ENCODE assay signal across 21 cellular contexts in the genomic region with DNA sequence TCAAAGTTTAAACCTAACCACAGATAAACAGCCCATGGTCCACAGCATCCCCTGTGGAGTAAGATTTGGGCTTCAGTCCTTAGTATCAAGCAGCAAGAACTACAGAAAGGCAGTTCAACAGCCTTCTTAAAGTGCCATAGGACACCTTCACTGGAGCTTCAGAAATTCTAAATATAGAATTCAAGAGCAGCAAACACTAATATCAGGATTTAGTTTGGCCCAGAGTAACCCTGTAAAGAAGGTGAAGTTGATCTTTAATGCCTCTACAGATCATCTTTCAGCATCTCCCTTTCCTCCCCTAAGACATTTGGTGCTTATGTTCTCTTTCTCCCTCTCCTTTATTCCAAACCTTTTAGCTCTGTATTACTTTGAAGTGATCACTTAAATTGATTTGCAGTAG.
"Had no signal": no experiment of that assay in that cellular context is flagged by ENCODE, and none has a peak within 500 bp of the region (broad histone marks: within the 10 kb centered on the region; RNA-seq: fewer than 3 reads in every experiment).

No MANE protein-coding gene starts in this region.

- ATAC-seq: activated CD4-positive, CD25-positive, alpha-beta regulatory T cell treated with anti-CD3 and anti-CD28 coated beads, Interleukin-2, amount 50 U/mL, for 24 hours; activated CD8-positive, alpha-beta T cell treated with anti-CD3 and anti-CD28 coated beads for 36 hours; PC-3; SK-N-SH treated with all-trans-retinoic acid at 6 μM for 48 hours had no signal

- H3K27me3 ChIP-seq: adrenal gland, SJSA1 had no signal

- H3K9me3 ChIP-seq: adrenal gland, SJSA1 had no signal

- H3K4me3 ChIP-seq: adrenal gland, SJSA1 had no signal

- H3K36me3 ChIP-seq: adrenal gland, SJSA1 had no signal

- DNase-seq: activated CD4-positive, alpha-beta T cell treated with anti-CD3 and anti-CD28 coated beads for 4 hours; activated CD8-positive, alpha-beta T cell treated with anti-CD3 and anti-CD28 coated beads for 36 hours; activated gamma-delta T cell; activated naive CD4-positive, alpha-beta T cell treated with anti-CD3 and anti-CD28 coated beads for 36 hours; activated naive CD8-positive, alpha-beta T cell treated with anti-CD3 and anti-CD28 coated beads, Interleukin-2, amount 10 ng/mL, durations not matched to agents 7 days and 5 days; activated T-cell treated with anti-CD3 and anti-CD28 coated beads, Interleukin-2, amount 50 U/mL, for 24 hours; adrenal gland; anterior cingulate cortex; KG1; NCI-H1048; NCI-H146; NCI-H187 treated with DMSO at 0.1 percent for 48 hours; NCI-H2081 treated with DMSO at 0.1 percent for 48 hours; NCI-H2171 treated with DMSO at 0.1 percent for 48 hours; NCI-H226; NCI-H526 treated with DMSO at 0.1 percent for 48 hours; PC-3; SHP77 had no signal

- H3K27ac ChIP-seq: adrenal gland, SJSA1 had no signal
